ENCODE assay signal across 8 cellular contexts in genomic region chr19:57527136-57527881, GRCh38. TPM values are rescaled to one million over a fixed set of nuclear protein-coding genes. Genes with fewer than 3 reads are reported as not detected.
DNase-seq lines count a peak whose midpoint lies in the region; ATAC-seq and TF ChIP-seq lines count a peak whose summit lies in the region.

ZNF549 (plus strand) TSS chr19:57527356; CDS start chr19:57527574, 218 bp downstream.

- peak; percentile 98 for ATAC-seq in GM21723 (IDR thresholded peaks at IDR 0.05; ENCODE audit: unreplicated experiment)
- peak; percentile 100 for ATAC-seq in stimulated activated naive CD8-positive, alpha-beta T cell treated with anti-CD3 and anti-CD28 coated beads, Interleukin-15, amount 100 ng/mL, for 72 hours

- TF ChIP-seq CTCF in neural crest cell (conservative IDR thresholded peaks at IDR 0.05): no peak

- peaks cover 38% of the 10 kb centered on the region for H3K36me3 Mint-ChIP-seq in neural crest cell (ENCODE audit: low read depth)

- H3K9ac ChIP-seq in Karpas-422 (ENCODE audit: low read length): peak within 1 kb of the TSS; percentile 79

- H3K9me3 ChIP-seq in Karpas-422 (ENCODE audit: low read length): peaks cover 37% of the 10 kb centered on the region

- H3K4me3 Mint-ChIP-seq in neural crest cell: peak within 1 kb of the TSS; percentile 94
- H3K4me3 Mint-ChIP-seq in stimulated activated naive CD8-positive, alpha-beta T cell treated with anti-CD3 and anti-CD28 coated beads, Interleukin-15, amount 100 ng/mL, for 72 hours: peak within 1 kb of the TSS; percentile 85 to 93

- H3K27ac Mint-ChIP-seq in neural crest cell (ENCODE audit: unreplicated experiment): peak within 1 kb of the TSS; percentile 51
- H3K27ac Mint-ChIP-seq in stimulated activated naive CD8-positive, alpha-beta T cell treated with anti-CD3 and anti-CD28 coated beads, Interleukin-15, amount 100 ng/mL, for 72 hours: peak within 1 kb of the TSS; percentile 90 to 97

- H3K4me1 Mint-ChIP-seq in neural crest cell: peaks cover 19% of the 10 kb centered on the region
- peaks cover 24% of the 10 kb centered on the region for H3K4me1 Mint-ChIP-seq in stimulated activated naive CD8-positive, alpha-beta T cell treated with anti-CD3 and anti-CD28 coated beads, Interleukin-15, amount 100 ng/mL, for 72 hours

- peaks cover 9% of the 10 kb centered on the region for H3K4me1 ChIP-seq in Karpas-422 (ENCODE audit: low read length)

- peak within 1 kb of the TSS; percentile 87 for H2AFZ ChIP-seq in Karpas-422 (ENCODE audit: low read length)

- peaks cover 44% of the 10 kb centered on the region for H3K79me2 ChIP-seq in Karpas-422 (ENCODE audit: low read length)

- peak; percentile 86 for DNase-seq in DMS79 (lab: John Stamatoyannopoulos, UW)
- peak; percentile 99 for DNase-seq in Karpas-422
- peak; percentile 75 to 84 for DNase-seq in SHP77 (lab: John Stamatoyannopoulos, UW)
- peak; percentile 72 for DNase-seq in activated gamma-delta T cell (lab: John Stamatoyannopoulos, UW)
- peak; percentile 83 for DNase-seq in foreskin melanocyte
- peak; percentile 74 for DNase-seq in neural crest cell (ENCODE audit: low read depth, low spot score)
- peak; percentile 88 to 94 for DNase-seq in stimulated activated naive CD8-positive, alpha-beta T cell treated with anti-CD3 and anti-CD28 coated beads, Interleukin-15, amount 100 ng/mL, for 72 hours

- H3K27me3 Mint-ChIP-seq in neural crest cell (ENCODE audit: low read depth): peaks cover 3% of the 10 kb centered on the region
- H3K27me3 Mint-ChIP-seq in stimulated activated naive CD8-positive, alpha-beta T cell treated with anti-CD3 and anti-CD28 coated beads, Interleukin-15, amount 100 ng/mL, for 72 hours: no peaks in the 10 kb centered on the region

- H3K9me3 Mint-ChIP-seq in neural crest cell: peaks cover 21% of the 10 kb centered on the region
- H3K9me3 Mint-ChIP-seq in stimulated activated naive CD8-positive, alpha-beta T cell treated with anti-CD3 and anti-CD28 coated beads, Interleukin-15, amount 100 ng/mL, for 72 hours: peaks cover 44 to 48% of the 10 kb centered on the region in 2 donors

- peaks cover 26% of the 10 kb centered on the region for H3K36me3 ChIP-seq in Karpas-422 (ENCODE audit: insufficient read depth, low read length)

- no peaks in the 10 kb centered on the region for H3K9me2 ChIP-seq in Karpas-422 (replicated peaks; ENCODE audit: insufficient read depth, low read length)

- H3K27ac ChIP-seq in Karpas-422 (ENCODE audit: low read length): 0 out of 2 replicates have a peak within 1 kb of the TSS, but pooled peaks have one; percentile 8

- H4K20me1 ChIP-seq in Karpas-422 (ENCODE audit: insufficient read depth, low read depth, low read length): no peaks in the 10 kb centered on the region

- peak within 1 kb of the TSS; percentile 86 for H3K4me3 ChIP-seq in Karpas-422 (ENCODE audit: low read length)

- no peaks in the 10 kb centered on the region for H3K27me3 ChIP-seq in Karpas-422 (ENCODE audit: low read length)

- peak within 1 kb of the TSS; percentile 88 for H3K4me2 ChIP-seq in Karpas-422 (ENCODE audit: low read depth, low read length, poor library complexity, severe bottlenecking)

RNA-seq across cellular contexts. Expression of gene ZNF549, which starts in this region (rescaled TPM):
- 6.7 and 9.8 TPM in 2 replicates for total RNA-seq in Karpas-422 (2014; rRNA removed; shearing (Covaris generic); ENCODE audit: low replicate concordance)
- total RNA-seq in neural crest cell: 10.3 and 10.6 TPM in 2 replicates

Comparison
In these comparisons a context has a peak if more than half of its experiments do, and no peak if none do; other contexts are left out.
1. Peak in every context shown above with its lines: DNase-seq, ATAC-seq, H3K4me3 ChIP-seq and H3K27ac ChIP-seq.